ENCODE assay signal across 24 cellular contexts in genomic region chr4:52407545-52407944, GRCh38.
A peak's percentile ranks its signal among the peaks of the same experiment; 100 is the strongest.
DNase-seq lines count a peak whose midpoint lies in the region; ATAC-seq, FAIRE-seq and TF ChIP-seq lines count a peak whose summit lies in the region.
"Had no signal": no experiment of that assay in that cellular context is flagged by ENCODE, and none has a peak within 500 bp of the region (broad histone marks: within the 10 kb centered on the region; RNA-seq: fewer than 3 reads in every experiment).

No MANE protein-coding gene starts in this region.

- H2AFZ ChIP-seq in HCT116 (ENCODE audit: low read depth, low read length, poor library complexity, severe bottlenecking), result no peak overlapping the region

- peak overlapping the region; percentile 20; the same call in 1 of the 2 replicates for H3K4me2 ChIP-seq in HCT116 (ENCODE audit: low read length)

- H3K9me2 ChIP-seq in HCT116 (ENCODE audit: insufficient read depth), result no peaks in the 10 kb centered on the region

- no peaks in the 10 kb centered on the region for H3K9me3 ChIP-seq in HCT116 (ENCODE audit: control insufficient read depth in 1 of 2, insufficient read depth in 1 of 2, low read depth in 1 of 2, low read length in 2 of 2)
- H3K9me3 ChIP-seq: psoas muscle, SJSA1 had no signal

- no peak for FAIRE-seq in RCC 7860 (lab: Jason Lieb, UNC)
- FAIRE-seq: K562 had no signal

- H4K20me1 ChIP-seq in HCT116 (ENCODE audit: insufficient read depth), result no peaks in the 10 kb centered on the region

- DNase-seq in A172 (ENCODE audit: low spot score), result peak; percentile 9
- peak; percentile 29 for DNase-seq in HCT116 (ENCODE audit: low read depth, low spot score)
- peak; percentile 62 for DNase-seq in RWPE1 (ENCODE audit: low spot score)
- DNase-seq in islet precursor cell, result peak; percentile 79
- no peak for DNase-seq in NCI-H774 (lab: John Stamatoyannopoulos, UW)
- DNase-seq in SIG-M5 (lab: John Stamatoyannopoulos, UW), result no peak
- DNase-seq in RCC 7860 (ENCODE audit: low spot score), result no peak
- no peak for DNase-seq in activated naive CD4-positive, alpha-beta T cell treated with Interleukin-2 at 50 U/mL for 16 hours
- DNase-seq: activated CD4-positive, CD25-positive, alpha-beta regulatory T cell; CD4-positive, alpha-beta T cell; DND-41; foreskin melanocyte; HFFc6; left colon; mucosa of descending colon; NCI-H1048; NCI-H2029 treated with DMSO at 0.1 percent for 48 hours; NCI-H524 treated with DMSO at 0.1 percent for 48 hours; psoas muscle; stimulated activated CD4-positive, alpha-beta T cell treated with anti-CD3 and anti-CD28 coated beads, Interleukin-4, amount 100 ng/mL, for 4 hours had no signal

- intact Hi-C loops in HCT116 (cut with micrococcal nuclease), result no loop called here

- TF ChIP-seq CTCF in HCT116 (IDR thresholded peaks at IDR 0.05 in 2 of 3, conservative IDR thresholded peaks at IDR 0.05 in 1 of 3; ENCODE audit: borderline replicate concordance in 1 of 3, insufficient read depth in 1 of 3, low read depth in 2 of 3, low read length in 2 of 3), result no peak
- no peak for TF ChIP-seq CTCF in RWPE1 (conservative IDR thresholded peaks at IDR 0.05; ENCODE audit: low read depth)

- H3K4me3 ChIP-seq in HCT116 (replicated peaks in 1 of 2; ENCODE audit: low read depth in 1 of 2, low read length in 2 of 2), result no peak overlapping the region
- H3K4me3 ChIP-seq: coronary artery, K562, mucosa of descending colon, psoas muscle, SJSA1 had no signal

- POLR2A ChIA-PET in HCT116 (lab: Charles Lee) (no interaction called here), RWPE1 (lab: Yijun Ruan, JAX; ENCODE audit: low non-redundant PET) (no interaction called here)

- H3K9ac ChIP-seq in HCT116 (ENCODE audit: low read length), result no peak overlapping the region

- H3K36me3 ChIP-seq in HCT116 (ENCODE audit: control insufficient read depth in 1 of 2, insufficient read depth in 2 of 2, low read length in 2 of 2), result no peaks in the 10 kb centered on the region
- H3K36me3 ChIP-seq: SJSA1 had no signal

- H3K4me1 ChIP-seq in HCT116 (ENCODE audit: control insufficient read depth in 1 of 2, insufficient read depth in 2 of 2, low read length in 2 of 2), result peaks cover 10 to 11% of the 10 kb centered on the region in 2 experiments
- H3K4me1 ChIP-seq: psoas muscle, SJSA1 had no signal

- no peaks in the 10 kb centered on the region for H3K79me2 ChIP-seq in HCT116 (ENCODE audit: insufficient read depth, low read length)

- H3K27ac ChIP-seq in HCT116 (ENCODE audit: low read depth, low read length), result no peak overlapping the region
- no peak overlapping the region for H3K27ac ChIP-seq in RWPE1
- H3K27ac ChIP-seq: coronary artery, HL-60, psoas muscle, SJSA1 had no signal

- CTCF ChIA-PET in HCT116 (lab: Charles Lee) (no interaction called here), RWPE1 (lab: Yijun Ruan, JAX) (no interaction called here)

- no peaks in the 10 kb centered on the region for H3K27me3 ChIP-seq in HCT116 (ENCODE audit: insufficient read depth, low read length)
- H3K27me3 ChIP-seq: SJSA1 had no signal

- TF ChIP-seq RAD21 in HCT116 (IDR thresholded peaks at IDR 0.05; ENCODE audit: low read depth), result no peak

- BruUV-seq in HCT116 (replicated peaks; lab: Mats Ljungman, UMichigan), result no TSS peak

- TF ChIP-seq POLR2A in HCT116 (IDR thresholded peaks at IDR 0.05; ENCODE audit: borderline replicate concordance, extremely low read depth, insufficient read depth, insufficient read length), result no peak

- RAD21 ChIA-PET in HCT116 (lab: Charles Lee; ENCODE audit: low non-redundant PET in 1 of 2, low total read pairs in 2 of 2, uncharacterized antibody in 2 of 2, unreplicated experiment in 2 of 2), result no interaction called here

- ATAC-seq in HCT116, result peak; percentile 55
- ATAC-seq: K562, left colon, mucosa of descending colon, psoas muscle had no signal

TF ChIP-seq in HCT116, 20 proteins besides CTCF, POLR2A, EP300 and RAD21:
- TF ChIP-seq ZFX (IDR thresholded peaks at IDR 0.05), result no peak
- TF ChIP-seq MAX (IDR thresholded peaks at IDR 0.05), result 0 out of 2 replicates have a peak, but pooled peaks have one; percentile 25
- no peak for TF ChIP-seq EZH2phosphoT487 (IDR thresholded peaks at IDR 0.05; ENCODE audit: borderline replicate concordance)
- no peak for TF ChIP-seq REST (IDR thresholded peaks at IDR 0.05; ENCODE audit: low read depth)
- TF ChIP-seq YY1 (IDR thresholded peaks at IDR 0.05; ENCODE audit: extremely low read depth, insufficient replicate concordance, low read depth, low read length), result no peak
- peak; percentile 48 for TF ChIP-seq TCF7L2 (IDR thresholded peaks at IDR 0.05; ENCODE audit: borderline replicate concordance, extremely low read depth, insufficient read depth, insufficient read length)
- TF ChIP-seq ZBTB33 (IDR thresholded peaks at IDR 0.05; ENCODE audit: extremely low read depth, insufficient replicate concordance, low read length), result no peak
- no peak for TF ChIP-seq CEBPB (IDR thresholded peaks at IDR 0.05; ENCODE audit: low read depth)
TF ChIP-seq in HCT116: peak in this region for 2.

Comparison
In these comparisons a context has a peak if more than half of its experiments do, and no peak if none do; other contexts are left out.
1. DNase-seq: peak in A172 (single experiment), HCT116 (single experiment), RWPE1 (single experiment) and islet precursor cell (single experiment); none in NCI-H774 (single experiment), SIG-M5 (single experiment), RCC 7860 (single experiment) and activated naive CD4-positive, alpha-beta T cell treated with Interleukin-2 at 50 U/mL for 16 hours (single experiment).